ENCODE assay signal across 8 cellular contexts in the genomic region with DNA sequence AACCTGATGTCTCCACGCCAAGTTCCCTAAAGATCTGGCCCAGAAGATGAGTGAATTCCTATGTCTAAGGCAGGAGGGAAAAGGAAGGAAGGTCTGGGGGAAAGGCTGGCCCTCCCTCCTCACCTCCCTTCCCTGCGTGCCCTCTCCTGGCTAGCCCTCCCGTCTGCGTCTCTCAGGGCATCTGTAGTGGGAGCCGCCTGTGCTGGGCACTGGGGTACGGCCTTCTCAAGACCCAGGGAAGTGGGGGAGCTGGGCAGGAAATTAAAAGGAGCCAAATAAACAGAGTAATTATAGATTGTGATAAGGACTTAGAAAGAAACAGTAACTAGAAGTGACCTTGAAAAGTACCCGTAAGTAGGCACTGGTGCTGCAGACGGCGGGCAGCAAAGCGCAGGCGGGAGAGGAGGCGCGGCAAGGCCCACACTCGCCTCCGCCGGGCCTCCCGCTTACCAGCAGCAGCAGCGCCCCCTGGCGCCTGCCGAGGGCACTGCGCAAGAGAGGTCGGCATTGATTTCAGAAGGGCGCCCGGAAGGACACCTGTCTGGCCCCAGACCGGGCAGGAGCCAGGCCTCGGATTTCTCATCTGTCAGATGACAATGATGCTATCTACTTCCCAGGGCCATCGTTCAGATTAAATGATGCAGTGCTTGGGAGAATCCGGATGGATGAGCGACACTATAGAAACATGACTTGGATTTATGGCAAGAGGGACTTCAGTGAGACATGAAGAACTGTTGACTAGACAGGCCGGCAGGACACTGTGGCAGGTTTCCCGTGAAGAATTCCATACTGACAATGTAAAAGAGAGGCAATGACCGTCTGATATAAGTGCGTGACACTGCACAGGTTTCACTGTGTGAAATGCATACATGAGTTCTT. TPM values are rescaled to one million over a fixed set of nuclear protein-coding genes. Genes with fewer than 3 reads are reported as not detected.
DNase-seq lines count a peak whose midpoint lies in the region; ATAC-seq and TF ChIP-seq lines count a peak whose summit lies in the region.

No MANE protein-coding gene starts in this region.

- peak overlapping the region; percentile 73 for H2AFZ ChIP-seq in OCI-LY3 (ENCODE audit: low read depth, low read length)

- H3K9me3 Mint-ChIP-seq in activated T-cell treated with anti-CD3 and anti-CD28 coated beads, Interleukin-2, amount 50 U/mL, for 24 hours: no peaks in the 10 kb centered on the region

- H3K4me3 Mint-ChIP-seq in activated T-cell treated with anti-CD3 and anti-CD28 coated beads, Interleukin-2, amount 50 U/mL, for 24 hours: no peak overlapping the region

- peak; percentile 93 for TF ChIP-seq CTCF in OCI-LY3 (IDR thresholded peaks at IDR 0.05; ENCODE audit: low read depth, low read length)
- peak in 3 of 4 experiments; percentile 55 to 78 (median 71) for TF ChIP-seq CTCF in gastroesophageal sphincter (IDR thresholded peaks at IDR 0.05)

- H3K36me3 Mint-ChIP-seq in activated T-cell treated with anti-CD3 and anti-CD28 coated beads, Interleukin-2, amount 50 U/mL, for 24 hours (ENCODE audit: low read depth): no peaks in the 10 kb centered on the region

- H3K27ac Mint-ChIP-seq in activated T-cell treated with anti-CD3 and anti-CD28 coated beads, Interleukin-2, amount 50 U/mL, for 24 hours: no peak overlapping the region

- no peaks in the 10 kb centered on the region for H3K79me2 ChIP-seq in OCI-LY3 (ENCODE audit: low read length)

- WGBS in gastroesophageal sphincter (ENCODE audit: low coverage in 1 of 2), 2 donors: 35 to 37% methylated on average over 19 to 25 of the region's 33 CpGs

- peak overlapping the region; percentile 34 for H3K4me3 ChIP-seq in OCI-LY3 (ENCODE audit: low read length)
- H3K4me3 ChIP-seq in gastroesophageal sphincter: no peak overlapping the region

- intact Hi-C loops in posterior vena cava (cut with DNase I): no loop called here

- H3K4me1 Mint-ChIP-seq in activated T-cell treated with anti-CD3 and anti-CD28 coated beads, Interleukin-2, amount 50 U/mL, for 24 hours (ENCODE audit: low read depth): peaks cover 4% of the 10 kb centered on the region

- no peak for TF ChIP-seq EP300 in gastroesophageal sphincter (IDR thresholded peaks at IDR 0.05)

- H3K36me3 ChIP-seq in OCI-LY3 (replicated peaks; ENCODE audit: low read depth, low read length): no peaks in the 10 kb centered on the region
- H3K36me3 ChIP-seq in gastroesophageal sphincter: no peaks in the 10 kb centered on the region

- peak overlapping the region; percentile 61 for H3K4me2 ChIP-seq in OCI-LY3 (ENCODE audit: low read length)

- no peak for TF ChIP-seq POLR2A in gastroesophageal sphincter (IDR thresholded peaks at IDR 0.05)

- H4K20me1 ChIP-seq in OCI-LY3 (ENCODE audit: insufficient read depth, low read length): no peaks in the 10 kb centered on the region

- H3K27me3 ChIP-seq in OCI-LY3 (ENCODE audit: low read depth, low read length) (peaks cover 16% of the 10 kb centered on the region), gastroesophageal sphincter (no peaks in the 10 kb centered on the region)

- peaks cover 3% of the 10 kb centered on the region; the same call in 1 of the 2 replicates for H3K4me1 ChIP-seq in OCI-LY3 (ENCODE audit: low read length)
- no peaks in the 10 kb centered on the region for H3K4me1 ChIP-seq in gastroesophageal sphincter

- H3K9ac ChIP-seq in OCI-LY3 (ENCODE audit: low read length): peak overlapping the region; percentile 22; the same call in 1 of the 2 replicates

- H3K9me3 ChIP-seq in OCI-LY3 (ENCODE audit: insufficient read depth, low read length) (no peaks in the 10 kb centered on the region), gastroesophageal sphincter (no peaks in the 10 kb centered on the region)

- DNase-seq in DMS 273 (lab: John Stamatoyannopoulos, UW; ENCODE audit: unreplicated experiment) (peak; percentile 21), DMS 273 treated with DMSO at 0.1 percent for 48 hours (lab: John Stamatoyannopoulos, UW) (no peak), posterior vena cava (ENCODE audit: low spot score) (peak; percentile 92), ureter (ENCODE audit: low spot score) (peak; percentile 68)
- peak; percentile 82 for DNase-seq in activated T-cell treated with anti-CD3 and anti-CD28 coated beads, Interleukin-2, amount 50 U/mL, for 24 hours

- H3K27ac ChIP-seq in OCI-LY3 (ENCODE audit: low read length): no peak overlapping the region
- no peak overlapping the region for H3K27ac ChIP-seq in gastroesophageal sphincter

- H3K27me3 Mint-ChIP-seq in activated T-cell treated with anti-CD3 and anti-CD28 coated beads, Interleukin-2, amount 50 U/mL, for 24 hours: peaks cover 4% of the 10 kb centered on the region

- ATAC-seq in HG02938 (IDR thresholded peaks at IDR 0.05; ENCODE audit: unreplicated experiment) (peak; percentile 85), gastroesophageal sphincter (no peak)

RNA-seq across cellular contexts. Expression of gene KCNJ1, which starts 7.3 kb away (rescaled TPM):
- total RNA-seq in gastroesophageal sphincter (under 1 TPM in 1 of 4 donors, not detected in 3; 0.27 TPM), posterior vena cava (not detected), ureter (not detected)

RNA-seq across cellular contexts. Expression of gene KCNJ5, which starts 31.4 kb away (rescaled TPM):
- total RNA-seq in gastroesophageal sphincter (1 to 10 TPM in 1 of 4 donors, under 1 TPM in 3; 0.31 to 3.2 (median 0.71) TPM), posterior vena cava (1 to 10 TPM in 1 of 2 donors, under 1 TPM in 1; 0.52 to 1.9 TPM), ureter (0.94 TPM)
